11 cellular contexts compared by ENCODE assay signal in genomic region chr5:132008163-132008473, GRCh38. TPM values are rescaled to one million over a fixed set of nuclear protein-coding genes. Genes with fewer than 3 reads are reported as not detected.
A peak's percentile ranks its signal among the peaks of the same experiment; 100 is the strongest.
DNase-seq lines count a peak whose midpoint lies in the region; ATAC-seq and TF ChIP-seq lines count a peak whose summit lies in the region.
"Had no signal": no experiment of that assay in that cellular context is flagged by ENCODE, and none has a peak within 500 bp of the region (broad histone marks: within the 10 kb centered on the region; RNA-seq: fewer than 3 reads in every experiment).

No MANE protein-coding gene starts in this region.

- H3K4me1 ChIP-seq in HEK293 (ENCODE audit: control insufficient read depth, insufficient read depth, low read length): no peaks in the 10 kb centered on the region; the same call in 1 of the 2 replicates
- H3K4me1 ChIP-seq in Panc1 (ENCODE audit: control insufficient read depth, insufficient read depth, low read length): no peaks in the 10 kb centered on the region; the same call in 1 of the 2 replicates
- H3K4me1 ChIP-seq in trophoblast cell (ENCODE audit: control insufficient read depth in 1 of 2, insufficient read depth in 2 of 2, low read length in 2 of 2): peaks cover 6 to 17% of the 10 kb centered on the region in 2 experiments

- intact Hi-C loops in Panc1 (cut with micrococcal nuclease; ENCODE audit: unreplicated experiment) (loop anchor here (5.0 kb wide), 1 partner anchor 416 kb away; no protein-coding TSS in a partner anchor), left colon (cut with DNase I, micrococcal nuclease) (no loop called here)

- H4K12ac ChIP-seq in trophoblast cell (ENCODE audit: low read depth, low read length): no peak overlapping the region

- no peak overlapping the region for H3K18ac ChIP-seq in trophoblast cell (ENCODE audit: low read length)

- H2BK12ac ChIP-seq in trophoblast cell (ENCODE audit: low read length): no peak overlapping the region

- no peak overlapping the region for H4K91ac ChIP-seq in trophoblast cell (ENCODE audit: low read depth, low read length)

- H3K36me3 ChIP-seq in HEK293 (ENCODE audit: control insufficient read depth in 2 of 2, insufficient read depth in 1 of 2, low read length in 2 of 2) (no peaks in the 10 kb centered on the region), Panc1 (ENCODE audit: control insufficient read depth, insufficient read depth, low read length) (no peaks in the 10 kb centered on the region), trophoblast cell (ENCODE audit: control insufficient read depth in 1 of 2, insufficient read depth in 2 of 2, low read length in 2 of 2) (no peaks in the 10 kb centered on the region)
- H3K36me3 ChIP-seq: stomach had no signal

- H2AFZ ChIP-seq in trophoblast cell (ENCODE audit: insufficient read depth, low read length, poor library complexity): no peak overlapping the region

- no peak overlapping the region for H3K23ac ChIP-seq in trophoblast cell (ENCODE audit: low read length)

- WGBS in trophoblast cell (ENCODE audit: extremely low coverage, insufficient coverage, insufficient read length): no CpG with 5 or more reads among the region's 2 CpGs

- no peaks in the 10 kb centered on the region for H3K79me2 ChIP-seq in trophoblast cell (ENCODE audit: control insufficient read depth, insufficient read depth, low read length, poor library complexity)

- in situ Hi-C loops in Panc1 (cut with HindIII; ENCODE audit: low pct_unique_long_range_greater_than_20kb, low sequenced_read_pairs): no loop called here

- ATAC-seq in GM18907 (IDR thresholded peaks at IDR 0.05; ENCODE audit: unreplicated experiment): peak; percentile 15
- ATAC-seq in Panc1: peak; percentile 16; the same call in 1 of the 2 replicates
- ATAC-seq in left colon: peak; percentile 1
- ATAC-seq in HG03521 (IDR thresholded peaks at IDR 0.05; ENCODE audit: unreplicated experiment): no peak

- H3K9ac ChIP-seq in trophoblast cell (ENCODE audit: low read length): no peak overlapping the region

- H2BK120ac ChIP-seq in trophoblast cell (ENCODE audit: insufficient read depth, low read length, poor library complexity): no peak overlapping the region

- H3K4ac ChIP-seq in trophoblast cell (ENCODE audit: low read depth, low read length): no peak overlapping the region

- no peak overlapping the region for H2BK5ac ChIP-seq in trophoblast cell (ENCODE audit: low read depth, low read length, poor library complexity)

- no peak overlapping the region for H2AK5ac ChIP-seq in trophoblast cell (ENCODE audit: low read length)

- DNase-seq in Panc1 (ENCODE audit: low read depth, low spot score): no peak
- DNase-seq in left colon: peak in 1 of 2 donors; percentile 2
- DNase-seq in activated gamma-delta T cell (lab: John Stamatoyannopoulos, UW): no peak
- DNase-seq in trophoblast cell: no peak
- DNase-seq in medulla oblongata (ENCODE audit: extremely low spot score): no peak

- no peak overlapping the region for H4K8ac ChIP-seq in trophoblast cell (ENCODE audit: low read depth, low read length)

- no peak overlapping the region for H3K4me2 ChIP-seq in trophoblast cell (ENCODE audit: low read length)

- no peak overlapping the region for H3K14ac ChIP-seq in trophoblast cell (ENCODE audit: low read length)

- POLR2A ChIA-PET in HEK293 (lab: Yijun Ruan, JAX): interaction anchor here (0.8 to 1.2 kb wide), 2 partner anchors 211 to 419 kb away, joined by 5 to 6 read pairs; partner anchors contain the start of gene FNIP1
- POLR2A ChIA-PET in Panc1 (lab: Charles Lee): interaction anchor here (0.6 kb wide), 1 partner anchor 93 kb away, joined by 3 read pairs; no protein-coding TSS in a partner anchor

- H3K27ac ChIP-seq in HEK293 (ENCODE audit: extremely low read depth, low read depth, low read length) (no peak overlapping the region), Panc1 (ENCODE audit: low read length) (no peak overlapping the region), trophoblast cell (ENCODE audit: low read depth, low read length) (no peak overlapping the region)
- H3K27ac ChIP-seq: stomach had no signal

- CTCF ChIA-PET in HEK293 (lab: Yijun Ruan, JAX) (interaction anchor here (0.5 to 6.8 kb wide), 26 partner anchors 9 to 984 kb away, joined by 3 to 129 read pairs (median 4); no protein-coding TSS in a partner anchor), Panc1 (lab: Charles Lee) (interaction anchor here (0.6 to 1.2 kb wide), 7 partner anchors 12 to 585 kb away, joined by 3 to 9 read pairs (median 3); no protein-coding TSS in a partner anchor)

- H3K4me3 ChIP-seq in HEK293 (ENCODE audit: low read depth, low read length): no peak overlapping the region
- H3K4me3 ChIP-seq in Panc1 (ENCODE audit: low read depth in 2 of 2, low read length in 2 of 2): no peak overlapping the region
- H3K4me3 ChIP-seq in trophoblast cell (ENCODE audit: low read depth, low read length): no peak overlapping the region
- H3K4me3 ChIP-seq: stomach had no signal

- no peaks in the 10 kb centered on the region for H3K79me1 ChIP-seq in trophoblast cell (ENCODE audit: low read length)

- H3K9me3 ChIP-seq in HEK293 (ENCODE audit: control insufficient read depth, insufficient read depth, low read depth, low read length) (no peaks in the 10 kb centered on the region), Panc1 (ENCODE audit: control insufficient read depth, insufficient read depth, low read depth, low read length) (no peaks in the 10 kb centered on the region), trophoblast cell (ENCODE audit: insufficient read depth, low read depth, low read length) (peaks cover 8% of the 10 kb centered on the region)
- H3K9me3 ChIP-seq: stomach had no signal

- BruUV-seq in Panc1 (replicated peaks; lab: Mats Ljungman, UMichigan): no TSS peak

- no peak; the same call in 1 of the 2 replicates for TF ChIP-seq CTCF in HEK293 (tag by site-specific recombination; IDR thresholded peaks at IDR 0.05)
- TF ChIP-seq CTCF in Panc1 (IDR thresholded peaks at IDR 0.05): peak; percentile 50; the same call in 1 of the 2 replicates

- H3K27me3 ChIP-seq in Panc1 (ENCODE audit: control insufficient read depth, insufficient read depth, low read length) (peaks cover 7% of the 10 kb centered on the region), trophoblast cell (ENCODE audit: insufficient read depth, low read length) (peaks cover 25% of the 10 kb centered on the region)

TF ChIP-seq in HEK293, 187 proteins besides CTCF, POLR2A, EP300 and RAD21:
- TF ChIP-seq ZNF391 (tag by site-specific recombination; IDR thresholded peaks at IDR 0.05; ENCODE audit: borderline replicate concordance, low read depth) (no peak), YY2 (tag by site-specific recombination; IDR thresholded peaks at IDR 0.05) (no peak), ZNF211 (tag by site-specific recombination; IDR thresholded peaks at IDR 0.05; ENCODE audit: low read depth) (no peak), ZNF513 (tag by site-specific recombination; IDR thresholded peaks at IDR 0.05) (no peak), ZNF239 (tag by site-specific recombination; IDR thresholded peaks at IDR 0.05) (no peak), ZBTB17 (tag by site-specific recombination; IDR thresholded peaks at IDR 0.05) (0 out of 2 replicates have a peak, but pooled peaks have one; percentile 42), TRIM28 (IDR thresholded peaks at IDR 0.05; ENCODE audit: borderline replicate concordance, low read length) (no peak)

RNA-seq across cellular contexts. Expression of gene ACSL6, which starts 3.3 kb away (rescaled TPM):
- total RNA-seq in Panc1 (2021; ENCODE audit: unreplicated experiment) (0.18 TPM), left colon (under 1 TPM; 0.58 to 0.59 TPM)
- 0.34 TPM for polyA plus RNA-seq in Panc1 (2012; ENCODE audit: insufficient read length)
- polyA plus RNA-seq in trophoblast cell (2013): 0.03 and 0.04 TPM in 2 replicates
- total RNA-seq: RPMI7951 had no signal

RNA-seq across cellular contexts. Expression of gene IL3, which starts 52.3 kb away (rescaled TPM):
- total RNA-seq in Panc1 (2021; ENCODE audit: unreplicated experiment) (not detected), left colon (not detected)
- polyA plus RNA-seq in Panc1 (2012; ENCODE audit: insufficient read length): not detected
- not detected in 2 replicates for polyA plus RNA-seq in trophoblast cell (2013)
- total RNA-seq: fibroblast of lung, RPMI7951, stomach had no signal
- polyA plus RNA-seq: fibroblast of lung, stomach had no signal
